In the genomic region with DNA sequence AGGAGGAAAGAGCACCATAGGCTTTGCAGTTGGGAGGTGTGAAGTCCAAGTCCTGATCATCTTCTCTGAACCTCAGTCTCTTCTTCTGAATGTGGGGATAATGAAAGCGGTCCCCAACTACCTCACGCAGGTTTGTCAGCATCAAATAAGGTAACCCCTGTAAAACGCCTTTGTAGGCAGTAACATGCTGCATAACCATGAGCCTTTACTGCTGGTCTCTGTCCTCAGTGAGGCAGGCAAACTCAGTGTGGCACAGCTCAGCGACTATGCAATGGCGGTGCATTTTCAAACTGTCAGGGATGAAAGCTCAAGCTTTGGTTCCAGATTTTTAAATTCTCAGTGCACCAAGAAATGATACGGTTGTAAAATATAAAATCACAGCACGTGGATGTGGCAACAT, we compare ENCODE assay signal across 9 cellular contexts. TPM values are rescaled to one million over a fixed set of nuclear protein-coding genes. Genes with fewer than 3 reads are reported as not detected.
DNase-seq lines count a peak whose midpoint lies in the region; ATAC-seq lines count a peak whose summit lies in the region.
"Had no signal": no experiment of that assay in that cellular context is flagged by ENCODE, and none has a peak within 500 bp of the region (broad histone marks: within the 10 kb centered on the region; RNA-seq: fewer than 3 reads in every experiment).

No MANE protein-coding gene starts in this region.

- H3K4me3 Mint-ChIP-seq in activated T-cell treated with anti-CD3 and anti-CD28 coated beads, Interleukin-2, amount 50 U/mL, for 72 hours: peak overlapping the region; percentile 71 to 75
- H3K4me3 Mint-ChIP-seq in activated T-helper 1 cell treated with anti-CD3 and anti-CD28 coated beads, Interleukin-12 subunit alpha, Interleukin-12 subunit beta, Interleukin-2, Interleukin-4 antibody, amounts not matched to agents 30 ng/mL and 10 ng/mL and 1 ng/mL, durations not matched to agents 14 hours and 24 hours and 36 hours: peak overlapping the region; percentile 62
- H3K4me3 Mint-ChIP-seq: endodermal cell had no signal

- H2BK15ac ChIP-seq in mesenchymal stem cell (ENCODE audit: low read depth, poor library complexity, severe bottlenecking): no peak overlapping the region

- no peak overlapping the region for H2BK12ac ChIP-seq in mesenchymal stem cell (ENCODE audit: low read length in 2 of 2)

- no peak overlapping the region for H2AK5ac ChIP-seq in mesenchymal stem cell (ENCODE audit: low read length, severe bottlenecking)

- H4K91ac ChIP-seq in mesenchymal stem cell (ENCODE audit: low read length): no peak overlapping the region

- peaks cover 61% of the 10 kb centered on the region for H3K4me1 Mint-ChIP-seq in activated T-cell treated with anti-CD3 and anti-CD28 coated beads, Interleukin-2, amount 50 U/mL, for 72 hours (ENCODE audit: low read depth)
- peaks cover 45% of the 10 kb centered on the region for H3K4me1 Mint-ChIP-seq in activated T-helper 1 cell treated with anti-CD3 and anti-CD28 coated beads, Interleukin-12 subunit alpha, Interleukin-12 subunit beta, Interleukin-2, Interleukin-4 antibody, amounts not matched to agents 30 ng/mL and 10 ng/mL and 1 ng/mL, durations not matched to agents 14 hours and 24 hours and 36 hours (ENCODE audit: low read depth)

- no peak overlapping the region for H3K18ac ChIP-seq in mesenchymal stem cell (ENCODE audit: low read depth in 1 of 2, low read length in 2 of 2)

- WGBS in thymus: 92% methylated on average over 7 of the region's 7 CpGs
- 98% methylated on average over 7 of the region's 7 CpGs for WGBS in mesenchymal stem cell

- H3K27ac ChIP-seq in layer of hippocampus (ENCODE audit: low read depth, low read length) (peak overlapping the region; percentile 93), thymus (ENCODE audit: low read depth) (peak overlapping the region; percentile 90), mesenchymal stem cell (ENCODE audit: low read length, poor library complexity, severe bottlenecking) (no peak overlapping the region)

- no peaks in the 10 kb centered on the region for H3K9me3 ChIP-seq in thymus (ENCODE audit: control insufficient read depth)
- no peaks in the 10 kb centered on the region for H3K9me3 ChIP-seq in mesenchymal stem cell (ENCODE audit: control insufficient read depth, low read length)

- no peak for DNase-seq in activated T-cell treated with anti-CD3 and anti-CD28 coated beads, Interleukin-2, amount 50 U/mL, for 72 hours
- DNase-seq in activated T-cell treated with anti-CD3 and anti-CD28 coated beads, Interleukin-2, amount 50 U/mL, for 48 hours: no peak
- no peak for DNase-seq in activated T-helper 1 cell treated with anti-CD3 and anti-CD28 coated beads, Interleukin-12 subunit alpha, Interleukin-12 subunit beta, Interleukin-2, Interleukin-4 antibody, amounts not matched to agents 30 ng/mL and 10 ng/mL and 1 ng/mL, durations not matched to agents 14 hours and 24 hours and 36 hours (ENCODE audit: low spot score)
- no peak for DNase-seq in mesenchymal stem cell
- DNase-seq: endodermal cell had no signal

- H3K4me3 ChIP-seq in thymus (ENCODE audit: low read length): peak overlapping the region; percentile 11
- H3K4me3 ChIP-seq in mesenchymal stem cell (ENCODE audit: insufficient read depth in 1 of 2, low read depth in 1 of 2, low read length in 2 of 2): no peak overlapping the region

- ATAC-seq in activated T-cell treated with anti-CD3 and anti-CD28 coated beads, Interleukin-2, amount 50 U/mL, for 72 hours (replicated peaks in 1 of 2): no peak
- ATAC-seq in HG03045 (IDR thresholded peaks at IDR 0.05; ENCODE audit: unreplicated experiment): no peak
- no peak for ATAC-seq in HG03175 (IDR thresholded peaks at IDR 0.05; ENCODE audit: unreplicated experiment)

- no peaks in the 10 kb centered on the region for H3K9me3 Mint-ChIP-seq in activated T-cell treated with anti-CD3 and anti-CD28 coated beads, Interleukin-2, amount 50 U/mL, for 72 hours
- H3K9me3 Mint-ChIP-seq in activated T-helper 1 cell treated with anti-CD3 and anti-CD28 coated beads, Interleukin-12 subunit alpha, Interleukin-12 subunit beta, Interleukin-2, Interleukin-4 antibody, amounts not matched to agents 30 ng/mL and 10 ng/mL and 1 ng/mL, durations not matched to agents 14 hours and 24 hours and 36 hours: no peaks in the 10 kb centered on the region
- H3K9me3 Mint-ChIP-seq: endodermal cell had no signal

- H3K14ac ChIP-seq in mesenchymal stem cell (ENCODE audit: low read length in 2 of 2): no peak overlapping the region

- no peaks in the 10 kb centered on the region for H3K27me3 Mint-ChIP-seq in activated T-cell treated with anti-CD3 and anti-CD28 coated beads, Interleukin-2, amount 50 U/mL, for 72 hours (ENCODE audit: low read depth)
- H3K27me3 Mint-ChIP-seq in activated T-helper 1 cell treated with anti-CD3 and anti-CD28 coated beads, Interleukin-12 subunit alpha, Interleukin-12 subunit beta, Interleukin-2, Interleukin-4 antibody, amounts not matched to agents 30 ng/mL and 10 ng/mL and 1 ng/mL, durations not matched to agents 14 hours and 24 hours and 36 hours (ENCODE audit: insufficient read depth): no peaks in the 10 kb centered on the region

- peak overlapping the region; percentile 12 for H3K27ac Mint-ChIP-seq in activated T-cell treated with anti-CD3 and anti-CD28 coated beads, Interleukin-2, amount 50 U/mL, for 72 hours
- peak overlapping the region; percentile 90 for H3K27ac Mint-ChIP-seq in activated T-helper 1 cell treated with anti-CD3 and anti-CD28 coated beads, Interleukin-12 subunit alpha, Interleukin-12 subunit beta, Interleukin-2, Interleukin-4 antibody, amounts not matched to agents 30 ng/mL and 10 ng/mL and 1 ng/mL, durations not matched to agents 14 hours and 24 hours and 36 hours

- peaks cover 3% of the 10 kb centered on the region for H3K79me1 ChIP-seq in mesenchymal stem cell (replicated peaks; ENCODE audit: low read length, poor library complexity, severe bottlenecking)

- no peak overlapping the region for H4K8ac ChIP-seq in mesenchymal stem cell (ENCODE audit: low read length)

- H3K4me1 ChIP-seq in thymus (ENCODE audit: control insufficient read depth, insufficient read depth, low read length): peaks cover 26% of the 10 kb centered on the region
- H3K4me1 ChIP-seq in mesenchymal stem cell (ENCODE audit: control insufficient read depth, insufficient read depth, low read depth, low read length): peaks cover 27% of the 10 kb centered on the region

- H3K23ac ChIP-seq in mesenchymal stem cell (ENCODE audit: low read length in 2 of 2): no peak overlapping the region

- H3K27me3 ChIP-seq in layer of hippocampus (ENCODE audit: control insufficient read depth, insufficient read depth, low read length): no peaks in the 10 kb centered on the region
- H3K27me3 ChIP-seq in thymus (ENCODE audit: control insufficient read depth, insufficient read depth): no peaks in the 10 kb centered on the region
- no peaks in the 10 kb centered on the region for H3K27me3 ChIP-seq in mesenchymal stem cell (ENCODE audit: control insufficient read depth in 1 of 2, insufficient read depth in 1 of 2, low read length in 2 of 2)

- H2BK5ac ChIP-seq in mesenchymal stem cell (ENCODE audit: low read depth, low read length, poor library complexity, severe bottlenecking): no peak overlapping the region

- intact Hi-C loops in activated T-helper 1 cell treated with anti-CD3 and anti-CD28 coated beads, Interleukin-12 subunit alpha, Interleukin-12 subunit beta, Interleukin-2, Interleukin-4 antibody, amounts not matched to agents 30 ng/mL and 10 ng/mL and 1 ng/mL, durations not matched to agents 14 hours and 24 hours and 36 hours (cut with micrococcal nuclease): loop anchor here (1.0 to 10.0 kb wide), 3 partner anchors 17 to 801 kb away; a partner anchor contains a TSS

- H3K4me2 ChIP-seq in mesenchymal stem cell (ENCODE audit: low read length, poor library complexity, severe bottlenecking): no peak overlapping the region

- H3K9ac ChIP-seq in mesenchymal stem cell (ENCODE audit: low read length): no peak overlapping the region

- no peak overlapping the region for H3K4ac ChIP-seq in mesenchymal stem cell (ENCODE audit: low read depth in 1 of 2, low read length in 2 of 2)

- H2AFZ ChIP-seq in mesenchymal stem cell (ENCODE audit: low read depth, low read length): no peak overlapping the region

- peaks cover 2 to 16% of the 10 kb centered on the region in 2 donors for H3K36me3 Mint-ChIP-seq in activated T-cell treated with anti-CD3 and anti-CD28 coated beads, Interleukin-2, amount 50 U/mL, for 72 hours (ENCODE audit: insufficient read depth in 2 of 2)
- H3K36me3 Mint-ChIP-seq in activated T-helper 1 cell treated with anti-CD3 and anti-CD28 coated beads, Interleukin-12 subunit alpha, Interleukin-12 subunit beta, Interleukin-2, Interleukin-4 antibody, amounts not matched to agents 30 ng/mL and 10 ng/mL and 1 ng/mL, durations not matched to agents 14 hours and 24 hours and 36 hours (ENCODE audit: low read depth): peaks cover 38% of the 10 kb centered on the region

- no peak overlapping the region for H2BK120ac ChIP-seq in mesenchymal stem cell (ENCODE audit: low read depth, low read length)

- H3K36me3 ChIP-seq in thymus (ENCODE audit: control insufficient read depth, insufficient read depth): peaks cover 18% of the 10 kb centered on the region
- H3K36me3 ChIP-seq in mesenchymal stem cell (ENCODE audit: control insufficient read depth in 1 of 2, insufficient read depth in 2 of 2, low read depth in 1 of 2, low read length in 2 of 2): peaks cover 25 to 53% of the 10 kb centered on the region in 2 experiments

RNA-seq across cellular contexts. Expression of a gene that starts 46.1 kb away (rescaled TPM):
- 100 to 1,000 TPM in 1 of 2 donors, 10 to 100 TPM in 1; 90.2 to 108 TPM for total RNA-seq in activated T-cell treated with anti-CD3 and anti-CD28 coated beads, Interleukin-2, amount 50 U/mL, for 72 hours
- 101 and 105 TPM in 2 replicates for total RNA-seq in activated T-helper 1 cell treated with anti-CD3 and anti-CD28 coated beads, Interleukin-12 subunit alpha, Interleukin-12 subunit beta, Interleukin-2, Interleukin-4 antibody, amounts not matched to agents 30 ng/mL and 10 ng/mL and 1 ng/mL, durations not matched to agents 14 hours and 24 hours and 36 hours
- polyA plus RNA-seq in thymus: 22.7 TPM
- 10.8 TPM for polyA plus RNA-seq in mesenchymal stem cell (2013, experiment 1 of 2)
- polyA plus RNA-seq in mesenchymal stem cell (2013, experiment 2 of 2): 10.1 TPM
